1 cellular context compared by ENCODE assay signal in the genomic region with DNA sequence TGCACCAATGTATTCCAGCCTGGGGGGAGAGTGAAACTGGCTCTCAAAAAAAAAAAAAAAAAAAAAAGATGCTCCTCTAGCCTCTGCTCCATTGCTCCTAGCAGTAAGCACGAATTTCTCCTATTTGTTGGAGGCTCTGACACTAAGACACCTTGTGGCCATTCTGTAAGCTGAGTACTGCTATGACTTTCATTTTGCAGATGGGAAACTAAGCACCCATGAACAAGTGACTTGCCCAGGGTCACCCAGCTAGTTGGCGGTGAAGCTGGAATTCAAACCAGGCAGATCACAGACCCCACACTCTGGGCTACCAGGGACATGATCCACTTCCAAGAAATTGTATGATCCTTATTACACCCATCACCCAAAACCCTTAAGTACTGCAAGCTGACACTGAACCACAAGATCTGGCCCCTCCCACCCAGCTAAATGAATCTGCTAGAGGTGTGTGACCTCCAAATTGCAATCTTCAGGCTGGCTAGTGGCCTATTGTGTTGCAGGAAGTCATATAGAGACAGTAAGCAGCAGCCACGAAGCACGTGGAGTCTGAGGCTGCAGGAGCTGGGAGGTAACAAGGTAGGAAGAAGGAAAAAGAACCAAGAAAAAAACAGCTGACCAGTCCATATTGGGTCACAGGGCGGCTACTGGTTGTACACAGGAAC.
A peak's percentile ranks its signal among the peaks of the same experiment; 100 is the strongest.
TF ChIP-seq lines count a peak whose summit lies in the region.

No MANE protein-coding gene starts in this region.

TF ChIP-seq in GM12878, 131 proteins besides CTCF, POLR2A, EP300 and RAD21:
- TF ChIP-seq IKZF2 (IDR thresholded peaks at IDR 0.05), result peak in 1 of 2 experiments; percentile 11; a peak in 1 of 4 replicates
- 0 out of 2 replicates have a peak, but pooled peaks have one; percentile 42 for TF ChIP-seq DPF2 (IDR thresholded peaks at IDR 0.05)
- TF ChIP-seq BMI1 (IDR thresholded peaks at IDR 0.05; ENCODE audit: borderline replicate concordance), result no peak
- TF ChIP-seq, protein P1, sequence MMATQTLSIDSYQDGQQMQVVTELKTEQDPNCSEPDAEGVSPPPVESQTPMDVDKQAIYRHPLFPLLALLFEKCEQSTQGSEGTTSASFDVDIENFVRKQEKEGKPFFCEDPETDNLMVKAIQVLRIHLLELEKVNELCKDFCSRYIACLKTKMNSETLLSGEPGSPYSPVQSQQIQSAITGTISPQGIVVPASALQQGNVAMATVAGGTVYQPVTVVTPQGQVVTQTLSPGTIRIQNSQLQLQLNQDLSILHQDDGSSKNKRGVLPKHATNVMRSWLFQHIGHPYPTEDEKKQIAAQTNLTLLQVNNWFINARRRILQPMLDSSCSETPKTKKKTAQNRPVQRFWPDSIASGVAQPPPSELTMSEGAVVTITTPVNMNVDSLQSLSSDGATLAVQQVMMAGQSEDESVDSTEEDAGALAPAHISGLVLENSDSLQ (IDR thresholded peaks at IDR 0.05), result no peak
- TF ChIP-seq, protein P2, sequence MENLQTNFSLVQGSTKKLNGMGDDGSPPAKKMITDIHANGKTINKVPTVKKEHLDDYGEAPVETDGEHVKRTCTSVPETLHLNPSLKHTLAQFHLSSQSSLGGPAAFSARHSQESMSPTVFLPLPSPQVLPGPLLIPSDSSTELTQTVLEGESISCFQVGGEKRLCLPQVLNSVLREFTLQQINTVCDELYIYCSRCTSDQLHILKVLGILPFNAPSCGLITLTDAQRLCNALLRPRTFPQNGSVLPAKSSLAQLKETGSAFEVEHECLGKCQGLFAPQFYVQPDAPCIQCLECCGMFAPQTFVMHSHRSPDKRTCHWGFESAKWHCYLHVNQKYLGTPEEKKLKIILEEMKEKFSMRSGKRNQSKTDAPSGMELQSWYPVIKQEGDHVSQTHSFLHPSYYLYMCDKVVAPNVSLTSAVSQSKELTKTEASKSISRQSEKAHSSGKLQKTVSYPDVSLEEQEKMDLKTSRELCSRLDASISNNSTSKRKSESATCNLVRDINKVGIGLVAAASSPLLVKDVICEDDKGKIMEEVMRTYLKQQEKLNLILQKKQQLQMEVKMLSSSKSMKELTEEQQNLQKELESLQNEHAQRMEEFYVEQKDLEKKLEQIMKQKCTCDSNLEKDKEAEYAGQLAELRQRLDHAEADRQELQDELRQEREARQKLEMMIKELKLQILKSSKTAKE (IDR thresholded peaks at IDR 0.05; ENCODE audit: low read depth, poor library complexity, severe bottlenecking), result no peak
- no peak for TF ChIP-seq TARDBP (IDR thresholded peaks at IDR 0.05; ENCODE audit: borderline replicate concordance)
- peak; percentile 59; the same call in 1 of the 2 replicates for TF ChIP-seq RUNX3 (IDR thresholded peaks at IDR 0.05; ENCODE audit: low read length)
- TF ChIP-seq PAX5 (IDR thresholded peaks at IDR 0.05; ENCODE audit: borderline replicate concordance, low read depth, low read length), result peak; percentile 15; the same call in 1 of the 2 replicates
- TF ChIP-seq, protein P3, sequence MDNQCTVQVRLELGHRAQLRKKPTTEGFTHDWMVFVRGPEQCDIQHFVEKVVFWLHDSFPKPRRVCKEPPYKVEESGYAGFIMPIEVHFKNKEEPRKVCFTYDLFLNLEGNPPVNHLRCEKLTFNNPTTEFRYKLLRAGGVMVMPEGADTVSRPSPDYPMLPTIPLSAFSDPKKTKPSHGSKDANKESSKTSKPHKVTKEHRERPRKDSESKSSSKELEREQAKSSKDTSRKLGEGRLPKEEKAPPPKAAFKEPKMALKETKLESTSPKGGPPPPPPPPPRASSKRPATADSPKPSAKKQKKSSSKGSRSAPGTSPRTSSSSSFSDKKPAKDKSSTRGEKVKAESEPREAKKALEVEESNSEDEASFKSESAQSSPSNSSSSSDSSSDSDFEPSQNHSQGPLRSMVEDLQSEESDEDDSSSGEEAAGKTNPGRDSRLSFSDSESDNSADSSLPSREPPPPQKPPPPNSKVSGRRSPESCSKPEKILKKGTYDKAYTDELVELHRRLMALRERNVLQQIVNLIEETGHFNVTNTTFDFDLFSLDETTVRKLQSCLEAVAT (IDR thresholded peaks at IDR 0.05), result no peak
- 0 out of 2 replicates have a peak, but pooled peaks have one; percentile 24 for TF ChIP-seq CREB1 (IDR thresholded peaks at IDR 0.05; ENCODE audit: low read depth)
- TF ChIP-seq IKZF1 (conservative IDR thresholded peaks at IDR 0.05), result peak; percentile 29
- TF ChIP-seq MTA2 (IDR thresholded peaks at IDR 0.05; ENCODE audit: low read depth), result 0 out of 2 replicates have a peak, but pooled peaks have one; percentile 13
- 0 out of 2 replicates have a peak, but pooled peaks have one; percentile 24 for TF ChIP-seq CBFB (IDR thresholded peaks at IDR 0.05; ENCODE audit: low read depth)
- TF ChIP-seq YY1 (IDR thresholded peaks at IDR 0.05; ENCODE audit: low read depth, low read length), result peak; percentile 33; the same call in 1 of the 2 replicates
- TF ChIP-seq EED (IDR thresholded peaks at IDR 0.05; ENCODE audit: low read depth), result peak; percentile 67
- TF ChIP-seq JUNB (IDR thresholded peaks at IDR 0.05), result peak; percentile 48
- peak in 1 of 2 experiments; percentile 51; a peak in 1 of 4 replicates for TF ChIP-seq BHLHE40 (IDR thresholded peaks at IDR 0.05; ENCODE audit: borderline replicate concordance in 1 of 2, low read depth in 2 of 2, low read length in 1 of 2)
- TF ChIP-seq SUZ12 (IDR thresholded peaks at IDR 0.05; ENCODE audit: unreplicated experiment), result no peak
- TF ChIP-seq, protein P4, sequence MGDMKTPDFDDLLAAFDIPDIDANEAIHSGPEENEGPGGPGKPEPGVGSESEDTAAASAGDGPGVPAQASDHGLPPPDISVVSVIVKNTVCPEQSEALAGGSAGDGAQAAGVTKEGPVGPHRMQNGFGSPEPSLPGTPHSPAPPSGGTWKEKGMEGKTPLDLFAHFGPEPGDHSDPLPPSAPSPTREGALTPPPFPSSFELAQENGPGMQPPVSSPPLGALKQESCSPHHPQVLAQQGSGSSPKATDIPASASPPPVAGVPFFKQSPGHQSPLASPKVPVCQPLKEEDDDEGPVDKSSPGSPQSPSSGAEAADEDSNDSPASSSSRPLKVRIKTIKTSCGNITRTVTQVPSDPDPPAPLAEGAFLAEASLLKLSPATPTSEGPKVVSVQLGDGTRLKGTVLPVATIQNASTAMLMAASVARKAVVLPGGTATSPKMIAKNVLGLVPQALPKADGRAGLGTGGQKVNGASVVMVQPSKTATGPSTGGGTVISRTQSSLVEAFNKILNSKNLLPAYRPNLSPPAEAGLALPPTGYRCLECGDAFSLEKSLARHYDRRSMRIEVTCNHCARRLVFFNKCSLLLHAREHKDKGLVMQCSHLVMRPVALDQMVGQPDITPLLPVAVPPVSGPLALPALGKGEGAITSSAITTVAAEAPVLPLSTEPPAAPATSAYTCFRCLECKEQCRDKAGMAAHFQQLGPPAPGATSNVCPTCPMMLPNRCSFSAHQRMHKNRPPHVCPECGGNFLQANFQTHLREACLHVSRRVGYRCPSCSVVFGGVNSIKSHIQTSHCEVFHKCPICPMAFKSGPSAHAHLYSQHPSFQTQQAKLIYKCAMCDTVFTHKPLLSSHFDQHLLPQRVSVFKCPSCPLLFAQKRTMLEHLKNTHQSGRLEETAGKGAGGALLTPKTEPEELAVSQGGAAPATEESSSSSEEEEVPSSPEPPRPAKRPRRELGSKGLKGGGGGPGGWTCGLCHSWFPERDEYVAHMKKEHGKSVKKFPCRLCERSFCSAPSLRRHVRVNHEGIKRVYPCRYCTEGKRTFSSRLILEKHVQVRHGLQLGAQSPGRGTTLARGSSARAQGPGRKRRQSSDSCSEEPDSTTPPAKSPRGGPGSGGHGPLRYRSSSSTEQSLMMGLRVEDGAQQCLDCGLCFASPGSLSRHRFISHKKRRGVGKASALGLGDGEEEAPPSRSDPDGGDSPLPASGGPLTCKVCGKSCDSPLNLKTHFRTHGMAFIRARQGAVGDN (IDR thresholded peaks at IDR 0.05), result peak; percentile 55
- TF ChIP-seq FOXM1 (IDR thresholded peaks at IDR 0.05; ENCODE audit: low read depth, low read length), result 0 out of 2 replicates have a peak, but pooled peaks have one; percentile 29
- no peak for TF ChIP-seq HDAC6 (IDR thresholded peaks at IDR 0.05; ENCODE audit: unreplicated experiment)
- TF ChIP-seq IRF4 (IDR thresholded peaks at IDR 0.05; ENCODE audit: low read depth, low read length), result peak; percentile 74
